8 cellular contexts compared by ENCODE assay signal in the genomic region with DNA sequence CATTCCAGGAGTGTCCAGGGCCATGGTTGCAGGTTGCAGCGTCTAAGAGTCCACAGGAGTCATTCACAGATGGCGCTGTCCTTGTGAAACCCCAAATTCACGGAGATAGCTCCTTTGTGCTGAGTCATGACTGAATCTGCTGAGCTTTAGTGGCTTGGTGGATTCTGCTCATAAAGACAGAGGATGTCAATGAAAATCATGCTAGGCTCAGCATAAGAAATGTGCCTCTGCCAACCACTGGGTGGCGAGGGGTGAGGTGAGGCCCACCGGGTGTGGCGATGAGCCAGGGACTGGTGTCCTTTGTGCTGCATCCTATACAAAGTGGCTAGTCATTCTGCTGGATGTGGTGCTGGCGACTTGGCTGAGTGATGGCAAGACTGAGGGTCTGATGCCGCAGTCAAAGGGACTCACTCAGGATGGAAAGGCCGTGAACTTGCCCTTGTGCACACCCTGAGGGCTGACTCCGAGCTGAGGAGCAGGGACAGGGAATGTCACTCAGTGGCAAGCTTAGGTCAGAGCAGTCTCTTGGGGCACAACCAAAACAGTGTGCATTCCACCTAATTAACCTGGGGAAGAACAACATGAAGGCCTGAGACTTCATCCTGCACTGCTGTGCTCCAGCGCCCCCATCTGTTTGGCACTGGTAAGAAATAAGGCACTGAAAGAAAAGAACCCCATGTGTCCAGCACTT.
DNase-seq lines count a peak whose midpoint lies in the region; ATAC-seq, FAIRE-seq and TF ChIP-seq lines count a peak whose summit lies in the region.

No MANE protein-coding gene starts in this region.

- H3K9me3 Mint-ChIP-seq in Caco-2 (ENCODE audit: unreplicated experiment) = no peaks in the 10 kb centered on the region

- no peak overlapping the region for H3K27ac ChIP-seq in tibial nerve

- no peaks in the 10 kb centered on the region for H3K27me3 ChIP-seq in Caco-2 (replicated peaks; ENCODE audit: control insufficient read depth, insufficient read depth, low read length)
- no peaks in the 10 kb centered on the region for H3K27me3 ChIP-seq in H7 (ENCODE audit: control insufficient read depth, insufficient read depth, low read length)
- no peaks in the 10 kb centered on the region for H3K27me3 ChIP-seq in tibial nerve

- H3K9me3 ChIP-seq in Caco-2 (no peaks in the 10 kb centered on the region), tibial nerve (peaks cover 0 to 5% (median 0%) of the 10 kb centered on the region in 4 donors)

- POLR2A ChIA-PET in Caco-2 (lab: Charles Lee) = no interaction called here

- 75 to 82% methylated on average over 11 of the region's 11 CpGs for WGBS in tibial nerve, 2 donors

- TF ChIP-seq EP300 in tibial nerve (IDR thresholded peaks at IDR 0.05) = no peak

- peak in 1 of 2 experiments; percentile 14 for DNase-seq in Caco-2
- DNase-seq in H7 = peak; percentile 84
- DNase-seq in RCC 7860 (ENCODE audit: low spot score) = peak; percentile 75
- peak; percentile 55 for DNase-seq in fibroblast of mammary gland (ENCODE audit: low read depth)
- peak; percentile 72 for DNase-seq in stimulated activated CD8-positive, alpha-beta memory T cell treated with anti-CD3 and anti-CD28 coated beads, Interleukin-4, amount 100 ng/mL, for 48 hours
- DNase-seq in NCI-H1105 treated with DMSO at 0.1 percent for 48 hours (lab: John Stamatoyannopoulos, UW) = no peak
- DNase-seq in tibial nerve (ENCODE audit: low spot score in 2 of 2) = no peak

- H3K36me3 Mint-ChIP-seq in Caco-2 (ENCODE audit: insufficient read depth, unreplicated experiment) = peaks cover 4% of the 10 kb centered on the region

- H3K4me1 Mint-ChIP-seq in Caco-2 (ENCODE audit: low read depth, unreplicated experiment) = peaks cover 15% of the 10 kb centered on the region

- H3K4me1 ChIP-seq in Caco-2 (peaks cover 16% of the 10 kb centered on the region; the same call in 1 of the 2 replicates), tibial nerve (peaks cover 0 to 6% (median 0%) of the 10 kb centered on the region in 4 donors)

- FAIRE-seq in RCC 7860 (lab: Jason Lieb, UNC) = no peak

- intact Hi-C loops in Caco-2 (cut with micrococcal nuclease; ENCODE audit: unreplicated experiment) = no loop called here

- ATAC-seq in HG02588 (IDR thresholded peaks at IDR 0.05; ENCODE audit: unreplicated experiment) = no peak

- TF ChIP-seq CTCF in Caco-2 (IDR thresholded peaks at IDR 0.05; ENCODE audit: insufficient read depth in 1 of 2, low read depth in 1 of 2, low read length in 1 of 2, severe bottlenecking in 1 of 2, unreplicated experiment in 1 of 2) (peak; percentile 13 to 18), fibroblast of mammary gland (conservative IDR thresholded peaks at IDR 0.05; ENCODE audit: control insufficient read depth, insufficient read depth, low read depth, low read length) (peak; percentile 48), tibial nerve (IDR thresholded peaks at IDR 0.05) (peak in 2 of 5 experiments; percentile 7 to 16)

- no peaks in the 10 kb centered on the region for H3K27me3 Mint-ChIP-seq in Caco-2 (ENCODE audit: insufficient read depth, unreplicated experiment)

- no peak overlapping the region for H3K27ac Mint-ChIP-seq in Caco-2 (ENCODE audit: unreplicated experiment)

- no peak for TF ChIP-seq POLR2A in tibial nerve (IDR thresholded peaks at IDR 0.05)

- no TSS peak for BruUV-seq in Caco-2 (replicated peaks; lab: Mats Ljungman, UMichigan)

- H3K36me3 ChIP-seq in Caco-2 (ENCODE audit: control insufficient read depth, insufficient read depth, low read length) (no peaks in the 10 kb centered on the region), H7 (replicated peaks; ENCODE audit: control insufficient read depth, insufficient read depth, low read length) (no peaks in the 10 kb centered on the region; the same call in 1 of the 2 replicates), tibial nerve (peaks cover 0 to 26% (median 0%) of the 10 kb centered on the region in 3 donors)

- no peak overlapping the region for H3K4me3 Mint-ChIP-seq in Caco-2 (ENCODE audit: unreplicated experiment)

- CTCF ChIA-PET in Caco-2 (lab: Charles Lee) = no interaction called here

- H3K4me3 ChIP-seq in Caco-2 (ENCODE audit: low read depth, low read length) = no peak overlapping the region
- H3K4me3 ChIP-seq in H7 (ENCODE audit: insufficient read depth, low read depth, low read length) = no peak overlapping the region
- no peak overlapping the region for H3K4me3 ChIP-seq in fibroblast of mammary gland (ENCODE audit: control insufficient read depth, low read depth, low read length)
- H3K4me3 ChIP-seq in tibial nerve = no peak overlapping the region

Comparison
In these comparisons a context has a peak if more than half of its experiments do, and no peak if none do; other contexts are left out.
1. DNase-seq: peak in H7 (single experiment), RCC 7860 (single experiment), fibroblast of mammary gland (single experiment) and stimulated activated CD8-positive, alpha-beta memory T cell treated with anti-CD3 and anti-CD28 coated beads, Interleukin-4, amount 100 ng/mL, for 48 hours (single experiment); none in NCI-H1105 treated with DMSO at 0.1 percent for 48 hours (single experiment) and tibial nerve (0 of 2).